Comparison of ENCODE assay signal across 1 cellular context in the genomic region with DNA sequence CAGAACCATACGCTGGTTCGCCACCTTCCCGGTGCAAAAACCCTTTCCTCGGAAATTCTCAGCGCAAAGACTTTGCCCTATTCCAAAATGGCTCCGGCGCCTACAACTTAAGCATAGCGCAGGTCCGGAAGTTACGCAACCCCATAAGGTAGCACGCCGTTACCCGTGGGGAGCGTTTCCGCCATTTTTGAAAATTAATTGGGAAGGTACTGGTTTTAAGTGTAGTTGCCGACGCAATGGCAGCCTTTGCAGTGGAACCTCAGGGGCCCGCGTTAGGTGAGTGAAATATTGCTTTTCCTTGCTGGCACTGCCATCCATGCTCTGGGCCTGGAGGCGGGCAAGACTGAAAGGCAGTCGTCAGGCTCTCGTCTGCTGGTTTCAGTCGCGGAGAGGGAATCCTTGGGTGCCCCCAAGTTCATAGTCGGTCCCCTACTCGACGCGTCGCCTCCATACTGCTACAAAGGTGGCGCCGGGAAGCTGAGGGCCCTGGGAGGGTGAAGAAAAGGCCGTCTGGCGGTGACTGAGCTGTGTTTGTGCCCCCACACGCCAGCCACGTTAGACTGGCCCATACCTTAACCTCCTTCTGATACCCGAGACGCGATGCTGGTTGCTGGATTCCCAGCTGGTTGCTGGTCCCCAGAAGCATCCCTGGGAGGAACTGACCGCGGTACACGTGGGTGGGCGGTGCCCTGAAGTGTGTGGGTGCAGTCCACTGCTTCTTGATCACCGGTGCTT.
A peak's percentile ranks its signal among the peaks of the same experiment; 100 is the strongest.
TF ChIP-seq lines count a peak whose summit lies in the region.

A gene with protein sequence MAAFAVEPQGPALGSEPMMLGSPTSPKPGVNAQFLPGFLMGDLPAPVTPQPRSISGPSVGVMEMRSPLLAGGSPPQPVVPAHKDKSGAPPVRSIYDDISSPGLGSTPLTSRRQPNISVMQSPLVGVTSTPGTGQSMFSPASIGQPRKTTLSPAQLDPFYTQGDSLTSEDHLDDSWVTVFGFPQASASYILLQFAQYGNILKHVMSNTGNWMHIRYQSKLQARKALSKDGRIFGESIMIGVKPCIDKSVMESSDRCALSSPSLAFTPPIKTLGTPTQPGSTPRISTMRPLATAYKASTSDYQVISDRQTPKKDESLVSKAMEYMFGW (plus strand): TSS at position 222 of the 735 bp plus-strand sequence. CDS start 15 bp downstream, at position 237.

TF ChIP-seq in K562, 482 proteins besides CTCF, POLR2A, EP300 and RAD21 (continued from another document and continues in another):
- TF ChIP-seq, protein P1, sequence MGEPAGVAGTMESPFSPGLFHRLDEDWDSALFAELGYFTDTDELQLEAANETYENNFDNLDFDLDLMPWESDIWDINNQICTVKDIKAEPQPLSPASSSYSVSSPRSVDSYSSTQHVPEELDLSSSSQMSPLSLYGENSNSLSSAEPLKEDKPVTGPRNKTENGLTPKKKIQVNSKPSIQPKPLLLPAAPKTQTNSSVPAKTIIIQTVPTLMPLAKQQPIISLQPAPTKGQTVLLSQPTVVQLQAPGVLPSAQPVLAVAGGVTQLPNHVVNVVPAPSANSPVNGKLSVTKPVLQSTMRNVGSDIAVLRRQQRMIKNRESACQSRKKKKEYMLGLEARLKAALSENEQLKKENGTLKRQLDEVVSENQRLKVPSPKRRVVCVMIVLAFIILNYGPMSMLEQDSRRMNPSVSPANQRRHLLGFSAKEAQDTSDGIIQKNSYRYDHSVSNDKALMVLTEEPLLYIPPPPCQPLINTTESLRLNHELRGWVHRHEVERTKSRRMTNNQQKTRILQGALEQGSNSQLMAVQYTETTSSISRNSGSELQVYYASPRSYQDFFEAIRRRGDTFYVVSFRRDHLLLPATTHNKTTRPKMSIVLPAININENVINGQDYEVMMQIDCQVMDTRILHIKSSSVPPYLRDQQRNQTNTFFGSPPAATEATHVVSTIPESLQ (CRISPR knock-in tag; IDR thresholded peaks at IDR 0.05): no peak
- TF ChIP-seq, protein P2, sequence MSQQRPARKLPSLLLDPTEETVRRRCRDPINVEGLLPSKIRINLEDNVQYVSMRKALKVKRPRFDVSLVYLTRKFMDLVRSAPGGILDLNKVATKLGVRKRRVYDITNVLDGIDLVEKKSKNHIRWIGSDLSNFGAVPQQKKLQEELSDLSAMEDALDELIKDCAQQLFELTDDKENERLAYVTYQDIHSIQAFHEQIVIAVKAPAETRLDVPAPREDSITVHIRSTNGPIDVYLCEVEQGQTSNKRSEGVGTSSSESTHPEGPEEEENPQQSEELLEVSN (IDR thresholded peaks at IDR 0.05; ENCODE audit: borderline replicate concordance in 1 of 2, extremely low read depth in 1 of 2, insufficient read depth in 1 of 2, insufficient read length in 1 of 2, low read depth in 1 of 2, low read length in 1 of 2, poor library complexity in 1 of 2, severe bottlenecking in 1 of 2): peak; percentile 77 to 90
- TF ChIP-seq HEY1 (CRISPR knock-in tag; IDR thresholded peaks at IDR 0.05; ENCODE audit: borderline replicate concordance) (no peak), SIX5 (IDR thresholded peaks at IDR 0.05; ENCODE audit: borderline replicate concordance in 1 of 2, insufficient read depth in 1 of 2, low read depth in 1 of 2, low read length in 2 of 2) (peak; percentile 62 to 73), NFRKB (IDR thresholded peaks at IDR 0.05; ENCODE audit: low read depth) (peak; percentile 99), HDAC6 (IDR thresholded peaks at IDR 0.05; ENCODE audit: low read depth, low read length) (no peak), THRAP3 (IDR thresholded peaks at IDR 0.05; ENCODE audit: borderline replicate concordance) (no peak), CREM (IDR thresholded peaks at IDR 0.05; ENCODE audit: low read depth) (peak; percentile 92), HNRNPH1 (optimal IDR thresholded peaks at IDR 0.05; ENCODE audit: low read depth, low read length) (no peak), NCOR1 (IDR thresholded peaks at IDR 0.05) (no peak), ZEB2 (IDR thresholded peaks at IDR 0.05) (peak; percentile 86), NFE2 (IDR thresholded peaks at IDR 0.05; ENCODE audit: low read depth) (no peak; the same call in 1 of the 2 replicates), ZNF780A (CRISPR knock-in tag; IDR thresholded peaks at IDR 0.05) (no peak), CBFB (CRISPR knock-in tag; IDR thresholded peaks at IDR 0.05) (no peak), RAD51 (IDR thresholded peaks at IDR 0.05; ENCODE audit: borderline replicate concordance, low read depth) (peak; percentile 44; the same call in 1 of the 2 replicates), DMBX1 (CRISPR knock-in tag; IDR thresholded peaks at IDR 0.05; ENCODE audit: borderline replicate concordance) (no peak), NR2F6 (CRISPR knock-in tag; IDR thresholded peaks at IDR 0.05) (no peak), SRSF7 (optimal IDR thresholded peaks at IDR 0.05; ENCODE audit: low read depth, low read length) (no peak), ZNF121 (CRISPR knock-in tag; conservative IDR thresholded peaks at IDR 0.05) (0 out of 2 replicates have a peak, but pooled peaks have one; percentile 21), KDM4B (IDR thresholded peaks at IDR 0.05; ENCODE audit: borderline replicate concordance in 2 of 2, low read depth in 1 of 2) (no peak), FIP1L1 (IDR thresholded peaks at IDR 0.05; ENCODE audit: low read depth, low read length, poor library complexity, severe bottlenecking) (no peak), MTF1 (CRISPR knock-in tag; IDR thresholded peaks at IDR 0.05; ENCODE audit: borderline replicate concordance) (no peak), ZFPM2 (CRISPR knock-in tag; IDR thresholded peaks at IDR 0.05) (no peak; the same call in 1 of the 2 replicates), MECOM (CRISPR knock-in tag; IDR thresholded peaks at IDR 0.05) (no peak), CHCHD3 (CRISPR knock-in tag; IDR thresholded peaks at IDR 0.05) (no peak), SMARCB1 (IDR thresholded peaks at IDR 0.05; ENCODE audit: insufficient read length, low read depth) (no peak), ZFP36 (IDR thresholded peaks at IDR 0.05; ENCODE audit: low read depth, low read length, partially characterized antibody) (no peak), XRCC5 (IDR thresholded peaks at IDR 0.05; ENCODE audit: low read depth, low read length) (0 out of 2 replicates have a peak, but pooled peaks have one; percentile 60), MAFK (IDR thresholded peaks at IDR 0.05; ENCODE audit: low read length) (no peak; the same call in 1 of the 2 replicates), ZNF77 (CRISPR knock-in tag; IDR thresholded peaks at IDR 0.05) (no peak)
- TF ChIP-seq, protein P3, sequence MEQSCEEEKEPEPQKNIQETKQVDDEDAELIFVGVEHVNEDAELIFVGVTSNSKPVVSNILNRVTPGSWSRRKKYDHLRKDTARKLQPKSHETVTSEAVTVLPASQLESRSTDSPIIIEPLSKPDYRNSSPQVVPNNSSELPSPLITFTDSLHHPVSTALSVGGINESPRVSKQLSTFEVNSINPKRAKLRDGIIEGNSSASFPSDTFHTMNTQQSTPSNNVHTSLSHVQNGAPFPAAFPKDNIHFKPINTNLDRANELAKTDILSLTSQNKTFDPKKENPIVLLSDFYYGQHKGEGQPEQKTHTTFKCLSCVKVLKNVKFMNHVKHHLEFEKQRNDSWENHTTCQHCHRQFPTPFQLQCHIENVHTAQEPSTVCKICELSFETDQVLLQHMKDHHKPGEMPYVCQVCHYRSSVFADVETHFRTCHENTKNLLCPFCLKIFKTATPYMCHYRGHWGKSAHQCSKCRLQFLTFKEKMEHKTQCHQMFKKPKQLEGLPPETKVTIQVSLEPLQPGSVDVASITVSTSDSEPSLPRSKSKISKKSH (CRISPR knock-in tag; IDR thresholded peaks at IDR 0.05): no peak
- TF ChIP-seq, protein P4, sequence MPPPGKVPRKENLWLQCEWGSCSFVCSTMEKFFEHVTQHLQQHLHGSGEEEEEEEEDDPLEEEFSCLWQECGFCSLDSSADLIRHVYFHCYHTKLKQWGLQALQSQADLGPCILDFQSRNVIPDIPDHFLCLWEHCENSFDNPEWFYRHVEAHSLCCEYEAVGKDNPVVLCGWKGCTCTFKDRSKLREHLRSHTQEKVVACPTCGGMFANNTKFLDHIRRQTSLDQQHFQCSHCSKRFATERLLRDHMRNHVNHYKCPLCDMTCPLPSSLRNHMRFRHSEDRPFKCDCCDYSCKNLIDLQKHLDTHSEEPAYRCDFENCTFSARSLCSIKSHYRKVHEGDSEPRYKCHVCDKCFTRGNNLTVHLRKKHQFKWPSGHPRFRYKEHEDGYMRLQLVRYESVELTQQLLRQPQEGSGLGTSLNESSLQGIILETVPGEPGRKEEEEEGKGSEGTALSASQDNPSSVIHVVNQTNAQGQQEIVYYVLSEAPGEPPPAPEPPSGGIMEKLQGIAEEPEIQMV (tag; conservative IDR thresholded peaks at IDR 0.05; ENCODE audit: low read depth): no peak
- TF ChIP-seq, protein P5, sequence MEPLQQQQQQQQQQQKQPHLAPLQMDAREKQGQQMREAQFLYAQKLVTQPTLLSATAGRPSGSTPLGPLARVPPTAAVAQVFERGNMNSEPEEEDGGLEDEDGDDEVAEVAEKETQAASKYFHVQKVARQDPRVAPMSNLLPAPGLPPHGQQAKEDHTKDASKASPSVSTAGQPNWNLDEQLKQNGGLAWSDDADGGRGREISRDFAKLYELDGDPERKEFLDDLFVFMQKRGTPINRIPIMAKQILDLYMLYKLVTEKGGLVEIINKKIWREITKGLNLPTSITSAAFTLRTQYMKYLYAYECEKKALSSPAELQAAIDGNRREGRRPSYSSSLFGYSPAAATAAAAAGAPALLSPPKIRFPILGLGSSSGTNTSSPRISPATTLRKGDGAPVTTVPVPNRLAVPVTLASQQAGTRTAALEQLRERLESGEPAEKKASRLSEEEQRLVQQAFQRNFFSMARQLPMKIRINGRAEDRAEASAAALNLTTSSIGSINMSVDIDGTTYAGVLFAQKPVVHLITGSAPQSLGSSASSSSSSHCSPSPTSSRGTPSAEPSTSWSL (CRISPR knock-in tag; IDR thresholded peaks at IDR 0.05; ENCODE audit: borderline replicate concordance): no peak
- TF ChIP-seq, protein P6, sequence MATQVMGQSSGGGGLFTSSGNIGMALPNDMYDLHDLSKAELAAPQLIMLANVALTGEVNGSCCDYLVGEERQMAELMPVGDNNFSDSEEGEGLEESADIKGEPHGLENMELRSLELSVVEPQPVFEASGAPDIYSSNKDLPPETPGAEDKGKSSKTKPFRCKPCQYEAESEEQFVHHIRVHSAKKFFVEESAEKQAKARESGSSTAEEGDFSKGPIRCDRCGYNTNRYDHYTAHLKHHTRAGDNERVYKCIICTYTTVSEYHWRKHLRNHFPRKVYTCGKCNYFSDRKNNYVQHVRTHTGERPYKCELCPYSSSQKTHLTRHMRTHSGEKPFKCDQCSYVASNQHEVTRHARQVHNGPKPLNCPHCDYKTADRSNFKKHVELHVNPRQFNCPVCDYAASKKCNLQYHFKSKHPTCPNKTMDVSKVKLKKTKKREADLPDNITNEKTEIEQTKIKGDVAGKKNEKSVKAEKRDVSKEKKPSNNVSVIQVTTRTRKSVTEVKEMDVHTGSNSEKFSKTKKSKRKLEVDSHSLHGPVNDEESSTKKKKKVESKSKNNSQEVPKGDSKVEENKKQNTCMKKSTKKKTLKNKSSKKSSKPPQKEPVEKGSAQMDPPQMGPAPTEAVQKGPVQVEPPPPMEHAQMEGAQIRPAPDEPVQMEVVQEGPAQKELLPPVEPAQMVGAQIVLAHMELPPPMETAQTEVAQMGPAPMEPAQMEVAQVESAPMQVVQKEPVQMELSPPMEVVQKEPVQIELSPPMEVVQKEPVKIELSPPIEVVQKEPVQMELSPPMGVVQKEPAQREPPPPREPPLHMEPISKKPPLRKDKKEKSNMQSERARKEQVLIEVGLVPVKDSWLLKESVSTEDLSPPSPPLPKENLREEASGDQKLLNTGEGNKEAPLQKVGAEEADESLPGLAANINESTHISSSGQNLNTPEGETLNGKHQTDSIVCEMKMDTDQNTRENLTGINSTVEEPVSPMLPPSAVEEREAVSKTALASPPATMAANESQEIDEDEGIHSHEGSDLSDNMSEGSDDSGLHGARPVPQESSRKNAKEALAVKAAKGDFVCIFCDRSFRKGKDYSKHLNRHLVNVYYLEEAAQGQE (CRISPR knock-in tag; IDR thresholded peaks at IDR 0.05; ENCODE audit: low read depth): 0 out of 2 replicates have a peak, but pooled peaks have one; percentile 33
- TF ChIP-seq, protein P7, sequence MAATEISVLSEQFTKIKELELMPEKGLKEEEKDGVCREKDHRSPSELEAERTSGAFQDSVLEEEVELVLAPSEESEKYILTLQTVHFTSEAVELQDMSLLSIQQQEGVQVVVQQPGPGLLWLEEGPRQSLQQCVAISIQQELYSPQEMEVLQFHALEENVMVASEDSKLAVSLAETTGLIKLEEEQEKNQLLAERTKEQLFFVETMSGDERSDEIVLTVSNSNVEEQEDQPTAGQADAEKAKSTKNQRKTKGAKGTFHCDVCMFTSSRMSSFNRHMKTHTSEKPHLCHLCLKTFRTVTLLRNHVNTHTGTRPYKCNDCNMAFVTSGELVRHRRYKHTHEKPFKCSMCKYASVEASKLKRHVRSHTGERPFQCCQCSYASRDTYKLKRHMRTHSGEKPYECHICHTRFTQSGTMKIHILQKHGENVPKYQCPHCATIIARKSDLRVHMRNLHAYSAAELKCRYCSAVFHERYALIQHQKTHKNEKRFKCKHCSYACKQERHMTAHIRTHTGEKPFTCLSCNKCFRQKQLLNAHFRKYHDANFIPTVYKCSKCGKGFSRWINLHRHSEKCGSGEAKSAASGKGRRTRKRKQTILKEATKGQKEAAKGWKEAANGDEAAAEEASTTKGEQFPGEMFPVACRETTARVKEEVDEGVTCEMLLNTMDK (IDR thresholded peaks at IDR 0.05; ENCODE audit: borderline replicate concordance, insufficient read depth, low read depth, low read length, poor library complexity, severe bottlenecking): no peak
- TF ChIP-seq, protein P8, sequence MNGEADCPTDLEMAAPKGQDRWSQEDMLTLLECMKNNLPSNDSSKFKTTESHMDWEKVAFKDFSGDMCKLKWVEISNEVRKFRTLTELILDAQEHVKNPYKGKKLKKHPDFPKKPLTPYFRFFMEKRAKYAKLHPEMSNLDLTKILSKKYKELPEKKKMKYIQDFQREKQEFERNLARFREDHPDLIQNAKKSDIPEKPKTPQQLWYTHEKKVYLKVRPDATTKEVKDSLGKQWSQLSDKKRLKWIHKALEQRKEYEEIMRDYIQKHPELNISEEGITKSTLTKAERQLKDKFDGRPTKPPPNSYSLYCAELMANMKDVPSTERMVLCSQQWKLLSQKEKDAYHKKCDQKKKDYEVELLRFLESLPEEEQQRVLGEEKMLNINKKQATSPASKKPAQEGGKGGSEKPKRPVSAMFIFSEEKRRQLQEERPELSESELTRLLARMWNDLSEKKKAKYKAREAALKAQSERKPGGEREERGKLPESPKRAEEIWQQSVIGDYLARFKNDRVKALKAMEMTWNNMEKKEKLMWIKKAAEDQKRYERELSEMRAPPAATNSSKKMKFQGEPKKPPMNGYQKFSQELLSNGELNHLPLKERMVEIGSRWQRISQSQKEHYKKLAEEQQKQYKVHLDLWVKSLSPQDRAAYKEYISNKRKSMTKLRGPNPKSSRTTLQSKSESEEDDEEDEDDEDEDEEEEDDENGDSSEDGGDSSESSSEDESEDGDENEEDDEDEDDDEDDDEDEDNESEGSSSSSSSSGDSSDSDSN (IDR thresholded peaks at IDR 0.05; ENCODE audit: borderline replicate concordance in 1 of 2, low read depth in 2 of 2, low read length in 2 of 2): no peak
